Comparison of ENCODE assay signal across 11 cellular contexts in genomic region chr15:67049351-67050044, GRCh38. TPM values are rescaled to one million over a fixed set of nuclear protein-coding genes. Genes with fewer than 3 reads are reported as not detected.
DNase-seq lines count a peak whose midpoint lies in the region; ATAC-seq, FAIRE-seq and TF ChIP-seq lines count a peak whose summit lies in the region.
"Had no signal": no experiment of that assay in that cellular context is flagged by ENCODE, and none has a peak within 500 bp of the region (broad histone marks: within the 10 kb centered on the region; RNA-seq: fewer than 3 reads in every experiment).

No MANE protein-coding gene starts in this region.

- in situ Hi-C loops in HepG2 (cut with HindIII; ENCODE audit: extremely low pct_ligation_motif_present, low pct_unique_long_range_greater_than_20kb): no loop called here

- WGBS in HepG2 (ENCODE audit: low lambda C conversion rate): 22% methylated on average over 6 of the region's 6 CpGs

- ATAC-seq in HepG2: peak; percentile 21
- ATAC-seq: activated naive CD4-positive, alpha-beta T cell treated with anti-CD3 and anti-CD28 coated beads, Interleukin-2, amount 50 U/mL, for 72 hours; naive thymus-derived CD8-positive, alpha-beta T cell; stimulated activated naive CD8-positive, alpha-beta T cell treated with anti-CD3 and anti-CD28 coated beads, Interleukin-15, amount 100 ng/mL, for 72 hours had no signal

- no peaks in the 10 kb centered on the region for H4K20me1 ChIP-seq in HepG2 (ENCODE audit: insufficient read depth, low read length)

- no peak for TF ChIP-seq RAD21 in HepG2 (CRISPR knock-in tag; IDR thresholded peaks at IDR 0.05)

- H3K27ac ChIP-seq in HepG2 (ENCODE audit: extremely low read length, insufficient read depth, low read length) (peak overlapping the region; percentile 100), tibial artery (peak overlapping the region; percentile 85 to 86)

- TF ChIP-seq EP300 in HepG2 (IDR thresholded peaks at IDR 0.05; ENCODE audit: low read depth in 2 of 2, low read length in 2 of 2) (peak in 1 of 2 experiments; percentile 52; a peak in 2 of 4 replicates), HepG2 (CRISPR knock-in tag; IDR thresholded peaks at IDR 0.05; ENCODE audit: borderline replicate concordance) (no peak; the same call in 1 of the 2 replicates)

- no peak for TF ChIP-seq CTCF in MCF 10A (IDR thresholded peaks at IDR 0.05; ENCODE audit: unreplicated experiment)
- no peak for TF ChIP-seq CTCF in HepG2 (CRISPR knock-in tag; IDR thresholded peaks at IDR 0.05)
- no peak for TF ChIP-seq CTCF in tibial artery (IDR thresholded peaks at IDR 0.05)

- H3K9me3 Mint-ChIP-seq in MCF 10A (ENCODE audit: unreplicated experiment): no peaks in the 10 kb centered on the region
- H3K9me3 Mint-ChIP-seq: naive thymus-derived CD8-positive, alpha-beta T cell; stimulated activated naive CD8-positive, alpha-beta T cell treated with anti-CD3 and anti-CD28 coated beads, Interleukin-15, amount 100 ng/mL, for 72 hours had no signal

- H3K27me3 Mint-ChIP-seq in MCF 10A (ENCODE audit: insufficient read depth, unreplicated experiment): no peaks in the 10 kb centered on the region
- H3K27me3 Mint-ChIP-seq: naive thymus-derived CD8-positive, alpha-beta T cell had no signal

- intact Hi-C loops in MCF 10A (cut with micrococcal nuclease): loop anchor here (1.0 to 10.0 kb wide), 5 partner anchors 101 to 253 kb away; no protein-coding TSS in a partner anchor
- intact Hi-C loops in HepG2 (cut with micrococcal nuclease; ENCODE audit: unreplicated experiment): no loop called here
- intact Hi-C loops in tibial artery (cut with DNase I; ENCODE audit: low total_unique reads): no loop called here

- peaks cover 7% of the 10 kb centered on the region for H3K36me3 Mint-ChIP-seq in MCF 10A (ENCODE audit: insufficient read depth, unreplicated experiment)
- H3K36me3 Mint-ChIP-seq: activated naive CD4-positive, alpha-beta T cell treated with anti-CD3 and anti-CD28 coated beads, Interleukin-2, amount 50 U/mL, for 72 hours; naive thymus-derived CD8-positive, alpha-beta T cell had no signal

- H3K4me3 ChIP-seq in HepG2 (replicated peaks in 1 of 3; ENCODE audit: insufficient read depth in 1 of 3, low read depth in 2 of 3, low read length in 3 of 3): peak overlapping the region; percentile 4 to 56 (median 6); a peak in 3 of 6 replicates
- peak overlapping the region in 1 of 2 donors; percentile 10 for H3K4me3 ChIP-seq in tibial artery

- no peak for TF ChIP-seq POLR2A in HepG2 (IDR thresholded peaks at IDR 0.05; ENCODE audit: insufficient read depth in 1 of 2, low read depth in 2 of 2, low read length in 2 of 2)

- H3K9me3 ChIP-seq in HepG2 (ENCODE audit: low read length) (no peaks in the 10 kb centered on the region), tibial artery (no peaks in the 10 kb centered on the region)

- POLR2A ChIA-PET in MCF 10A (lab: Yijun Ruan, JAX): interaction anchor here (0.6 to 5.3 kb wide), 26 partner anchors 8 to 205 kb away, joined by 3 to 62 read pairs (median 4); partner anchors contain the start of genes AAGAB, IQCH and SMAD3
- POLR2A ChIA-PET in HepG2 (lab: Yijun Ruan, JAX): interaction anchor here (0.9 to 12.1 kb wide), 12 partner anchors 13 to 118 kb away, joined by 3 to 248 read pairs (median 4); partner anchors contain the start of gene SMAD3

- H3K4me1 Mint-ChIP-seq in MCF 10A (ENCODE audit: insufficient read depth, unreplicated experiment): peaks cover 39% of the 10 kb centered on the region

- H3K4me1 ChIP-seq in HepG2 (ENCODE audit: insufficient read depth, low read length) (peaks cover 9% of the 10 kb centered on the region), tibial artery (peaks cover 11 to 60% (median 42%) of the 10 kb centered on the region in 4 donors)

- H3K9ac ChIP-seq in HepG2 (ENCODE audit: insufficient read depth, low read depth, low read length): peak overlapping the region; percentile 93

- H3K4me2 ChIP-seq in HepG2 (ENCODE audit: low read depth, low read length): peak overlapping the region; percentile 79

- H3K36me3 ChIP-seq in HepG2 (replicated peaks in 1 of 2; ENCODE audit: control insufficient read depth in 1 of 2, insufficient read depth in 2 of 2, low read length in 2 of 2) (peaks cover 2 to 21% of the 10 kb centered on the region in 2 experiments), tibial artery (no peaks in the 10 kb centered on the region)

- no peak overlapping the region for H3K4me3 Mint-ChIP-seq in MCF 10A (ENCODE audit: unreplicated experiment)
- H3K4me3 Mint-ChIP-seq: naive thymus-derived CD8-positive, alpha-beta T cell; stimulated activated naive CD8-positive, alpha-beta T cell treated with anti-CD3 and anti-CD28 coated beads, Interleukin-15, amount 100 ng/mL, for 72 hours had no signal

- no peaks in the 10 kb centered on the region for H3K27me3 ChIP-seq in HepG2 (ENCODE audit: control insufficient read depth in 1 of 2, insufficient read depth in 2 of 2, low read length in 2 of 2)
- H3K27me3 ChIP-seq in tibial artery: no peaks in the 10 kb centered on the region

- peak; percentile 46 for DNase-seq in HT-29 (ENCODE audit: low spot score)
- peak; percentile 88 for DNase-seq in MCF 10A (ENCODE audit: unreplicated experiment)
- DNase-seq in HepG2 (ENCODE audit: low spot score): peak; percentile 82
- peak in 1 of 2 donors; percentile 77 for DNase-seq in tibial artery
- DNase-seq in NCI-H146 treated with DMSO at 0.1 percent for 48 hours (lab: John Stamatoyannopoulos, UW; ENCODE audit: unreplicated experiment): no peak
- no peak for DNase-seq in NCI-H82 (lab: John Stamatoyannopoulos, UW)
- DNase-seq in NCI-H1694 treated with DMSO at 0.1 percent for 48 hours (lab: John Stamatoyannopoulos, UW): no peak
- DNase-seq in activated CD4-positive, CD25-positive, alpha-beta regulatory T cell (lab: John Stamatoyannopoulos, UW): no peak
- DNase-seq: naive thymus-derived CD8-positive, alpha-beta T cell; stimulated activated naive CD8-positive, alpha-beta T cell treated with anti-CD3 and anti-CD28 coated beads, Interleukin-15, amount 100 ng/mL, for 72 hours had no signal

- BruUV-seq in MCF 10A (replicated peaks; lab: Mats Ljungman, UMichigan) (no TSS peak), HepG2 (replicated peaks; lab: Mats Ljungman, UMichigan) (no TSS peak)

- H3K79me2 ChIP-seq in HepG2 (ENCODE audit: insufficient read depth, low read length): peaks cover 20% of the 10 kb centered on the region

- no peak overlapping the region for H2AFZ ChIP-seq in HepG2 (ENCODE audit: low read length)

- CTCF ChIA-PET in MCF 10A (lab: Yijun Ruan, JAX): interaction anchor here (1.0 to 1.8 kb wide), 3 partner anchors 14 to 197 kb away, joined by 3 to 10 read pairs (median 6); no protein-coding TSS in a partner anchor
- CTCF ChIA-PET in HepG2 (lab: Yijun Ruan, JAX; ENCODE audit: low intra/inter-chr PET ratio, low total read pairs): no interaction called here

- H3K27ac Mint-ChIP-seq in MCF 10A (ENCODE audit: low read depth, unreplicated experiment): peak overlapping the region; percentile 94
- H3K27ac Mint-ChIP-seq: stimulated activated naive CD8-positive, alpha-beta T cell treated with anti-CD3 and anti-CD28 coated beads, Interleukin-15, amount 100 ng/mL, for 72 hours had no signal

- FAIRE-seq in HepG2 (lab: Jason Lieb, UNC): no peak

TF ChIP-seq in HepG2, 621 proteins besides CTCF, POLR2A, EP300 and RAD21 (continues in another document):
- TF ChIP-seq RNF219 (CRISPR knock-in tag; IDR thresholded peaks at IDR 0.05): no peak
- TF ChIP-seq RBM39 (IDR thresholded peaks at IDR 0.05; ENCODE audit: low read depth, low read length, poor library complexity, severe bottlenecking): no peak
- no peak for TF ChIP-seq GATAD1 (CRISPR knock-in tag; IDR thresholded peaks at IDR 0.05)

RNA-seq across cellular contexts. Expression of gene SMAD3, which starts 15.9 kb away (rescaled TPM):
- 63.5 and 82.5 TPM in 2 replicates for total RNA-seq in HT-29 (2014; rRNA removed; shearing (Covaris generic))
- total RNA-seq in MCF 10A (2022): 19.9 and 26.1 TPM in 2 replicates
- total RNA-seq in HepG2 (2016; rRNA removed; fragmentation: Illumina TruSeq; extraction: Trizol): 8.6 and 10.0 TPM in 2 replicates
- 5.9 and 6.9 TPM in 2 replicates for total RNA-seq in HepG2 (2016; cell fraction: cytosol; rRNA removed; fragmentation: Illumina TruSeq; extraction: Trizol; ENCODE audit: low read depth)
- 8.6 and 9.2 TPM in 2 replicates for total RNA-seq in HepG2 (2016; cell fraction: insoluble cytoplasmic fraction; rRNA removed; fragmentation: Illumina TruSeq; extraction: Trizol)
- total RNA-seq in HepG2 (2016; cell fraction: membrane; rRNA removed; fragmentation: Illumina TruSeq; extraction: Trizol): 6.1 and 6.5 TPM in 2 replicates
- 15.6 and 16.8 TPM in 2 replicates for total RNA-seq in HepG2 (2016; cell fraction: nucleus; rRNA removed; fragmentation: Illumina TruSeq; extraction: Trizol)
- polyA plus RNA-seq in HepG2 (2011; rRNA removed): 56.3 and 59.1 TPM in 2 replicates
- polyA plus RNA-seq in HepG2 (2011; cell fraction: cytosol; rRNA removed): 15.3 and 17.1 TPM in 2 replicates
- 92.6 and 110 TPM in 2 replicates for polyA plus RNA-seq in HepG2 (2011; cell fraction: nucleus; rRNA removed)
- 27.7 and 30.7 TPM in 2 replicates for polyA plus RNA-seq in HepG2 (2012)
- 0.69 and 1.4 TPM in 2 replicates for polyA plus RNA-seq in HepG2 (2016; cell fraction: cytosol; fragmentation: Illumina TruSeq; extraction: Trizol; ENCODE audit: low read depth)
- polyA plus RNA-seq in HepG2 (2016; cell fraction: insoluble cytoplasmic fraction; fragmentation: Illumina TruSeq; extraction: Trizol; ENCODE audit: low read depth): 9.8 and 12.0 TPM in 2 replicates
- 2.7 and 3.7 TPM in 2 replicates for polyA plus RNA-seq in HepG2 (2016; cell fraction: membrane; fragmentation: Illumina TruSeq; extraction: Trizol; ENCODE audit: low read depth)
- polyA plus RNA-seq in HepG2 (2016; cell fraction: nucleus; fragmentation: Illumina TruSeq; extraction: Trizol; ENCODE audit: insufficient read depth, low read depth): 25.8 and 26.1 TPM in 2 replicates
- polyA minus RNA-seq in HepG2 (2011; rRNA and poly(A)+ RNA removed; ENCODE audit: low replicate concordance): 37.4 and 65.9 TPM in 2 replicates
- 17.8 and 26.2 TPM in 2 replicates for polyA minus RNA-seq in HepG2 (2011; cell fraction: cytosol; rRNA and poly(A)+ RNA removed)
- 43.8 and 50.1 TPM in 2 replicates for polyA minus RNA-seq in HepG2 (2011; cell fraction: nucleus; rRNA and poly(A)+ RNA removed)

Comparison
In these comparisons a context has a peak if more than half of its experiments do, and no peak if none do; other contexts are left out.
1. DNase-seq: peak in HT-29 (single experiment), MCF 10A (single experiment) and HepG2 (single experiment); none in NCI-H146 treated with DMSO at 0.1 percent for 48 hours (single experiment), NCI-H82 (single experiment), NCI-H1694 treated with DMSO at 0.1 percent for 48 hours (single experiment) and activated CD4-positive, CD25-positive, alpha-beta regulatory T cell (0 of 4).